Comparison of ENCODE assay signal across 38 cellular contexts in the genomic region with DNA sequence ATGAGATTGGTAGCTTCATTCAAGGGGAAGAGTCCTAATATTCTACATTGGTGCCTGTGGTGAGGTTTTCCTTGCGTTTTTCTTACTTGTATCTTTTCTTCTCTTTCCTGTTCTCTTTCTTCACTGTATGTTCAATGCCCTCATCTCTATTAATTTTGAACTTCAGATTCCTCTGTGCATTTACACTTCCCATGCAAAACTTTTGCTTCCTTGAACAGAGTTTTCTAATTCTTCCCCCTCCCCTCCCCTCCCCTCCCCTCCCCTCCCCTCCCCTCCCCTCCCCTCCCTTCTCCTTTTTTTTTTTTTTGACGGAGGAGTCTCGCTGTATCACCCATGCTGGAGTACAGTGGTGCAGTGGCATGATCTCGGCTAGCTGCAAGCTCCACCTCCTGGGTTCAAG.
"Had no signal": no experiment of that assay in that cellular context is flagged by ENCODE, and none has a peak within 500 bp of the region (broad histone marks: within the 10 kb centered on the region; RNA-seq: fewer than 3 reads in every experiment).

No MANE protein-coding gene starts in this region.

- ATAC-seq: activated CD4-positive, alpha-beta T cell treated with anti-CD3 and anti-CD28 coated beads for 36 hours; activated CD4-positive, CD25-positive, alpha-beta regulatory T cell treated with anti-CD3 and anti-CD28 coated beads, Interleukin-2, amount 50 U/mL, for 24 hours; activated CD8-positive, alpha-beta memory T cell treated with anti-CD3 and anti-CD28 coated beads, Interleukin-2, amount 10 ng/mL, durations not matched to agents 7 days and 5 days; activated CD8-positive, alpha-beta T cell treated with anti-CD3 and anti-CD28 coated beads, Interleukin-2, amount 10 ng/mL, durations not matched to agents 7 days and 5 days; activated naive CD8-positive, alpha-beta T cell treated with anti-CD3 and anti-CD28 coated beads, Interleukin-2, amount 50 U/mL, for 24 hours had no signal

- DNase-seq: activated CD4-positive, alpha-beta memory T cell treated with anti-CD3 and anti-CD28 coated beads, Interleukin-2, amount 10 ng/mL, durations not matched to agents 7 days and 5 days; activated CD4-positive, alpha-beta T cell treated with anti-CD3 and anti-CD28 coated beads for 1 hour; activated CD4-positive, alpha-beta T cell treated with anti-CD3 and anti-CD28 coated beads for 36 hours; activated CD4-positive, alpha-beta T cell treated with anti-CD3 and anti-CD28 coated beads for 48 hours; activated CD4-positive, alpha-beta T cell treated with anti-CD3 and anti-CD28 coated beads, Interleukin-2, amount 10 ng/mL, durations not matched to agents 7 days and 5 days; activated CD4-positive, alpha-beta T cell treated with anti-CD3 and anti-CD28 coated beads, Interleukin-2, amount 50 U/mL, for 48 hours; activated CD4-positive, CD25-positive, alpha-beta regulatory T cell; activated CD8-positive, alpha-beta memory T cell treated with anti-CD3 and anti-CD28 coated beads for 24 hours; activated CD8-positive, alpha-beta memory T cell treated with anti-CD3 and anti-CD28 coated beads, Interleukin-2, amount 10 ng/mL, durations not matched to agents 7 days and 5 days; activated CD8-positive, alpha-beta memory T cell treated with anti-CD3 and anti-CD28 coated beads, Interleukin-2, amount 50 U/mL, for 48 hours; activated CD8-positive, alpha-beta T cell treated with anti-CD3 and anti-CD28 coated beads, Interleukin-2, amount 10 ng/mL, durations not matched to agents 7 days and 5 days; activated effector memory CD4-positive, alpha-beta T cell treated with Interleukin-2 at 50 U/mL for 16 hours; activated gamma-delta T cell; activated naive CD4-positive, alpha-beta T cell treated with anti-CD3 and anti-CD28 coated beads, Interleukin-2, amount 10 ng/mL, durations not matched to agents 7 days and 5 days; activated naive CD4-positive, alpha-beta T cell treated with Interleukin-2 at 50 U/mL for 16 hours; activated naive CD8-positive, alpha-beta T cell treated with anti-CD3 and anti-CD28 coated beads, Interleukin-2, amount 10 ng/mL, durations not matched to agents 7 days and 5 days; activated naive CD8-positive, alpha-beta T cell treated with anti-CD3 and anti-CD28 coated beads, Interleukin-2, amount 50 U/mL, for 24 hours; activated T-cell treated with anti-CD3 and anti-CD28 coated beads, Interleukin-2, amount 50 U/mL, for 24 hours; activated T-cell treated with anti-CD3 and anti-CD28 coated beads, Interleukin-2, amount 50 U/mL, for 48 hours; amygdala; anterior cingulate cortex; caudate nucleus; cerebellar nuclear complex; T-helper 2 cell; T-helper 9 cell had no signal

- H3K4me1 ChIP-seq: ascending aorta had no signal

- H3K27me3 ChIP-seq: ascending aorta, cardiac muscle cell had no signal

- H3K9me3 Mint-ChIP-seq: activated CD4-positive, alpha-beta T cell treated with anti-CD3 and anti-CD28 coated beads, Interleukin-2, amount 10 ng/mL, durations not matched to agents 7 days and 5 days; activated naive CD8-positive, alpha-beta T cell treated with anti-CD3 and anti-CD28 coated beads, Interleukin-2, amount 10 ng/mL, durations not matched to agents 7 days and 5 days; activated T-cell treated with anti-CD3 and anti-CD28 coated beads, Interleukin-2, amount 50 U/mL, for 24 hours; brain had no signal

- FAIRE-seq: bronchial epithelial cell, TTC549 had no signal

- H3K27ac ChIP-seq: ascending aorta, cardiac muscle cell, VCaP had no signal

- H3K4me3 ChIP-seq: ascending aorta, cardiac muscle cell had no signal

- H3K36me3 ChIP-seq: ascending aorta, cardiac muscle cell had no signal

- H3K27ac Mint-ChIP-seq: activated CD4-positive, alpha-beta memory T cell treated with anti-CD3 and anti-CD28 coated beads, Interleukin-2, amount 10 ng/mL, durations not matched to agents 7 days and 5 days; activated CD4-positive, alpha-beta T cell treated with anti-CD3 and anti-CD28 coated beads for 36 hours; activated CD4-positive, alpha-beta T cell treated with anti-CD3 and anti-CD28 coated beads, Interleukin-2, amount 10 ng/mL, durations not matched to agents 7 days and 5 days; activated CD8-positive, alpha-beta memory T cell treated with anti-CD3 and anti-CD28 coated beads, Interleukin-2, amount 10 ng/mL, durations not matched to agents 7 days and 5 days; activated CD8-positive, alpha-beta T cell treated with anti-CD3 and anti-CD28 coated beads, Interleukin-2, amount 10 ng/mL, durations not matched to agents 7 days and 5 days; activated naive CD4-positive, alpha-beta T cell treated with anti-CD3 and anti-CD28 coated beads, Interleukin-2, amount 10 ng/mL, durations not matched to agents 7 days and 5 days; activated naive CD4-positive, alpha-beta T cell treated with anti-CD3 and anti-CD28 coated beads, Interleukin-2, amount 50 U/mL, for 24 hours; activated naive CD8-positive, alpha-beta T cell; activated naive CD8-positive, alpha-beta T cell treated with anti-CD3 and anti-CD28 coated beads, Interleukin-2, amount 10 ng/mL, durations not matched to agents 7 days and 5 days; activated naive CD8-positive, alpha-beta T cell treated with anti-CD3 and anti-CD28 coated beads, Interleukin-2, amount 50 U/mL, for 24 hours; activated T-cell treated with anti-CD3 and anti-CD28 coated beads, Interleukin-2, amount 50 U/mL, for 24 hours; activated T-helper 2 cell treated with anti-CD3 and anti-CD28 coated beads, Interferon-gamma antibody, Interleukin-2, Interleukin-4, amounts not matched to agents 10 μg/mL and 5 μg/mL and 100 μg/mL, durations not matched to agents 14 hours and 24 hours and 36 hours; brain; T-helper 1 cell treated with Interleukin-12 subunit alpha and Interleukin-12 subunit beta and Interleukin-4 antibody, amounts not matched to agents 30 μg/mL and 1 μg/mL, for 36 hours; T-helper 2 cell treated with Interferon-gamma antibody and Interleukin-4, amounts not matched to agents 5 μg/mL and 100 μg/mL, for 36 hours had no signal

- H3K4me1 Mint-ChIP-seq: activated CD4-positive, alpha-beta memory T cell treated with anti-CD3 and anti-CD28 coated beads, Interleukin-2, amount 10 ng/mL, durations not matched to agents 7 days and 5 days; activated CD4-positive, alpha-beta T cell treated with anti-CD3 and anti-CD28 coated beads for 36 hours; activated CD4-positive, alpha-beta T cell treated with anti-CD3 and anti-CD28 coated beads, Interleukin-2, amount 10 ng/mL, durations not matched to agents 7 days and 5 days; activated CD8-positive, alpha-beta memory T cell treated with anti-CD3 and anti-CD28 coated beads, Interleukin-2, amount 10 ng/mL, durations not matched to agents 7 days and 5 days; activated naive CD4-positive, alpha-beta T cell treated with anti-CD3 and anti-CD28 coated beads, Interleukin-2, amount 10 ng/mL, durations not matched to agents 7 days and 5 days; activated naive CD4-positive, alpha-beta T cell treated with anti-CD3 and anti-CD28 coated beads, Interleukin-2, amount 50 U/mL, for 24 hours; activated naive CD8-positive, alpha-beta T cell treated with anti-CD3 and anti-CD28 coated beads, Interleukin-2, amount 10 ng/mL, durations not matched to agents 7 days and 5 days; activated naive CD8-positive, alpha-beta T cell treated with anti-CD3 and anti-CD28 coated beads, Interleukin-2, amount 50 U/mL, for 24 hours; central memory CD8-positive, alpha-beta T cell had no signal

- H3K9me3 ChIP-seq: ascending aorta had no signal

- H3K36me3 Mint-ChIP-seq: activated CD8-positive, alpha-beta memory T cell treated with anti-CD3 and anti-CD28 coated beads, Interleukin-2, amount 10 ng/mL, durations not matched to agents 7 days and 5 days; activated naive CD4-positive, alpha-beta T cell treated with anti-CD3 and anti-CD28 coated beads, Interleukin-2, amount 10 ng/mL, durations not matched to agents 7 days and 5 days; activated naive CD4-positive, alpha-beta T cell treated with anti-CD3 and anti-CD28 coated beads, Interleukin-2, amount 50 U/mL, for 24 hours; activated naive CD8-positive, alpha-beta T cell; activated naive CD8-positive, alpha-beta T cell treated with anti-CD3 and anti-CD28 coated beads, Interleukin-2, amount 10 ng/mL, durations not matched to agents 7 days and 5 days had no signal

- H3K27me3 Mint-ChIP-seq: activated CD4-positive, alpha-beta memory T cell treated with anti-CD3 and anti-CD28 coated beads, Interleukin-2, amount 10 ng/mL, durations not matched to agents 7 days and 5 days; activated CD4-positive, alpha-beta T cell treated with anti-CD3 and anti-CD28 coated beads for 36 hours; activated CD4-positive, alpha-beta T cell treated with anti-CD3 and anti-CD28 coated beads, Interleukin-2, amount 10 ng/mL, durations not matched to agents 7 days and 5 days; activated CD8-positive, alpha-beta memory T cell treated with anti-CD3 and anti-CD28 coated beads, Interleukin-2, amount 10 ng/mL, durations not matched to agents 7 days and 5 days; activated naive CD4-positive, alpha-beta T cell treated with anti-CD3 and anti-CD28 coated beads, Interleukin-2, amount 10 ng/mL, durations not matched to agents 7 days and 5 days; activated naive CD4-positive, alpha-beta T cell treated with anti-CD3 and anti-CD28 coated beads, Interleukin-2, amount 50 U/mL, for 24 hours; activated naive CD8-positive, alpha-beta T cell; activated naive CD8-positive, alpha-beta T cell treated with anti-CD3 and anti-CD28 coated beads, Interleukin-2, amount 10 ng/mL, durations not matched to agents 7 days and 5 days; activated naive CD8-positive, alpha-beta T cell treated with anti-CD3 and anti-CD28 coated beads, Interleukin-2, amount 50 U/mL, for 24 hours; activated T-cell treated with anti-CD3 and anti-CD28 coated beads, Interleukin-2, amount 50 U/mL, for 24 hours; brain; central memory CD8-positive, alpha-beta T cell had no signal

- H3K4me3 Mint-ChIP-seq: activated CD4-positive, alpha-beta memory T cell treated with anti-CD3 and anti-CD28 coated beads, Interleukin-2, amount 10 ng/mL, durations not matched to agents 7 days and 5 days; activated CD4-positive, alpha-beta T cell treated with anti-CD3 and anti-CD28 coated beads for 36 hours; activated CD4-positive, alpha-beta T cell treated with anti-CD3 and anti-CD28 coated beads, Interleukin-2, amount 10 ng/mL, durations not matched to agents 7 days and 5 days; activated CD8-positive, alpha-beta memory T cell treated with anti-CD3 and anti-CD28 coated beads, Interleukin-2, amount 10 ng/mL, durations not matched to agents 7 days and 5 days; activated CD8-positive, alpha-beta T cell treated with anti-CD3 and anti-CD28 coated beads, Interleukin-2, amount 10 ng/mL, durations not matched to agents 7 days and 5 days; activated naive CD4-positive, alpha-beta T cell treated with anti-CD3 and anti-CD28 coated beads, Interleukin-2, amount 10 ng/mL, durations not matched to agents 7 days and 5 days; activated naive CD4-positive, alpha-beta T cell treated with anti-CD3 and anti-CD28 coated beads, Interleukin-2, amount 50 U/mL, for 24 hours; activated naive CD8-positive, alpha-beta T cell; activated naive CD8-positive, alpha-beta T cell treated with anti-CD3 and anti-CD28 coated beads, Interleukin-2, amount 10 ng/mL, durations not matched to agents 7 days and 5 days; activated naive CD8-positive, alpha-beta T cell treated with anti-CD3 and anti-CD28 coated beads, Interleukin-2, amount 50 U/mL, for 24 hours; activated T-cell treated with anti-CD3 and anti-CD28 coated beads, Interleukin-2, amount 50 U/mL, for 24 hours; brain; central memory CD8-positive, alpha-beta T cell; T-helper 1 cell treated with Interleukin-12 subunit alpha and Interleukin-12 subunit beta and Interleukin-4 antibody, amounts not matched to agents 30 μg/mL and 1 μg/mL, for 36 hours; T-helper 2 cell treated with Interferon-gamma antibody and Interleukin-4, amounts not matched to agents 5 μg/mL and 100 μg/mL, for 36 hours had no signal
